In genomic region chr11:125214466-125215204, GRCh38 we compare ENCODE assay signal across 14 cellular contexts. TPM values are rescaled to one million over a fixed set of nuclear protein-coding genes. Genes with fewer than 3 reads are reported as not detected.
DNase-seq lines count a peak whose midpoint lies in the region; ATAC-seq, FAIRE-seq and TF ChIP-seq lines count a peak whose summit lies in the region.
"Had no signal": no experiment of that assay in that cellular context is flagged by ENCODE, and none has a peak within 500 bp of the region (broad histone marks: within the 10 kb centered on the region; RNA-seq: fewer than 3 reads in every experiment).

No MANE protein-coding gene starts in this region.

- WGBS in right cardiac atrium = 32% methylated on average over 11 of the region's 11 CpGs
- WGBS in urinary bladder = 25% methylated on average over 11 of the region's 11 CpGs

- H3F3A ChIP-seq in neural progenitor cell (ENCODE audit: low read depth) = peaks cover 39% of the 10 kb centered on the region

- H3K36me3 ChIP-seq in neural progenitor cell (no peaks in the 10 kb centered on the region), urinary bladder (ENCODE audit: insufficient read depth) (no peaks in the 10 kb centered on the region)

- H3K9ac ChIP-seq in neural progenitor cell = no peak overlapping the region

- intact Hi-C loops in right cardiac atrium (cut with DNase I) (loop anchor here in 1 of 4 donors (5.0 kb wide), 1 partner anchor 42 kb away; no protein-coding TSS in a partner anchor), natural killer cell (cut with micrococcal nuclease) (no loop called here)

- H3K9me3 Mint-ChIP-seq in activated T-cell treated with anti-CD3 and anti-CD28 coated beads, Interleukin-2, amount 50 U/mL, for 24 hours = no peaks in the 10 kb centered on the region
- H3K9me3 Mint-ChIP-seq in activated T-cell treated with anti-CD3 and anti-CD28 coated beads, Interleukin-2, amount 50 U/mL, for 4 hours = no peaks in the 10 kb centered on the region
- H3K9me3 Mint-ChIP-seq in neural progenitor cell = no peaks in the 10 kb centered on the region
- H3K9me3 Mint-ChIP-seq in natural killer cell = no peaks in the 10 kb centered on the region
- H3K9me3 Mint-ChIP-seq: activated CD4-positive, alpha-beta T cell treated with anti-CD3 and anti-CD28 coated beads, Interleukin-2, amount 10 ng/mL, durations not matched to agents 7 days and 5 days had no signal

- H3K4me3 ChIP-seq in right cardiac atrium (ENCODE audit: low read length) (no peak overlapping the region), neural progenitor cell (no peak overlapping the region), urinary bladder (ENCODE audit: low read depth, low read length) (no peak overlapping the region)

- H3K4me1 Mint-ChIP-seq in activated T-cell treated with anti-CD3 and anti-CD28 coated beads, Interleukin-2, amount 50 U/mL, for 24 hours (ENCODE audit: low read depth) = no peaks in the 10 kb centered on the region
- H3K4me1 Mint-ChIP-seq in activated T-cell treated with anti-CD3 and anti-CD28 coated beads, Interleukin-2, amount 50 U/mL, for 4 hours (ENCODE audit: low read depth) = no peaks in the 10 kb centered on the region
- peaks cover 57% of the 10 kb centered on the region for H3K4me1 Mint-ChIP-seq in neural progenitor cell
- H3K4me1 Mint-ChIP-seq in natural killer cell = no peaks in the 10 kb centered on the region
- H3K4me1 Mint-ChIP-seq: activated CD4-positive, alpha-beta T cell treated with anti-CD3 and anti-CD28 coated beads, Interleukin-2, amount 10 ng/mL, durations not matched to agents 7 days and 5 days had no signal

- H3K27ac Mint-ChIP-seq in activated T-cell treated with anti-CD3 and anti-CD28 coated beads, Interleukin-2, amount 50 U/mL, for 24 hours = peak overlapping the region; percentile 34
- peak overlapping the region; percentile 98 for H3K27ac Mint-ChIP-seq in neural progenitor cell
- H3K27ac Mint-ChIP-seq in natural killer cell = no peak overlapping the region
- H3K27ac Mint-ChIP-seq: activated CD4-positive, alpha-beta T cell treated with anti-CD3 and anti-CD28 coated beads, Interleukin-2, amount 10 ng/mL, durations not matched to agents 7 days and 5 days had no signal

- H4K20me1 ChIP-seq in neural progenitor cell (ENCODE audit: low read depth) = peaks cover 54% of the 10 kb centered on the region

- DNase-seq in activated T-cell treated with anti-CD3 and anti-CD28 coated beads, Interleukin-2, amount 50 U/mL, for 24 hours = no peak
- no peak for DNase-seq in activated T-cell treated with anti-CD3 and anti-CD28 coated beads, Interleukin-2, amount 50 U/mL, for 4 hours
- DNase-seq in right cardiac atrium = peak; percentile 45 to 85 (median 82)
- DNase-seq in neural progenitor cell (ENCODE audit: low spot score) = peak; percentile 47
- no peak for DNase-seq in urothelium cell line (ENCODE audit: low spot score)
- no peak for DNase-seq in activated CD4-positive, alpha-beta T cell treated with anti-CD3 and anti-CD28 coated beads for 48 hours
- no peak for DNase-seq in natural killer cell
- DNase-seq: 8988T; activated CD4-positive, alpha-beta T cell treated with anti-CD3 and anti-CD28 coated beads, Interleukin-2, amount 10 ng/mL, durations not matched to agents 7 days and 5 days; KG1; NCI-H1930; stimulated activated naive CD4-positive, alpha-beta T cell had no signal

- no peak for FAIRE-seq in urothelium cell line (lab: Jason Lieb, UNC)
- FAIRE-seq: H54 had no signal

- H3K36me3 Mint-ChIP-seq in activated T-cell treated with anti-CD3 and anti-CD28 coated beads, Interleukin-2, amount 50 U/mL, for 24 hours (ENCODE audit: low read depth) = no peaks in the 10 kb centered on the region
- H3K36me3 Mint-ChIP-seq in activated T-cell treated with anti-CD3 and anti-CD28 coated beads, Interleukin-2, amount 50 U/mL, for 4 hours (ENCODE audit: insufficient read depth) = no peaks in the 10 kb centered on the region
- H3K36me3 Mint-ChIP-seq in neural progenitor cell (peaks cover 5% of the 10 kb centered on the region), natural killer cell (no peaks in the 10 kb centered on the region)

- TF ChIP-seq CTCF in neural progenitor cell (IDR thresholded peaks at IDR 0.05) (no peak), natural killer cell (IDR thresholded peaks at IDR 0.05) (no peak)

- no peak overlapping the region for H3K4me3 Mint-ChIP-seq in activated T-cell treated with anti-CD3 and anti-CD28 coated beads, Interleukin-2, amount 50 U/mL, for 24 hours
- no peak overlapping the region for H3K4me3 Mint-ChIP-seq in activated T-cell treated with anti-CD3 and anti-CD28 coated beads, Interleukin-2, amount 50 U/mL, for 4 hours
- H3K4me3 Mint-ChIP-seq in neural progenitor cell (peak overlapping the region; percentile 59), natural killer cell (no peak overlapping the region)
- H3K4me3 Mint-ChIP-seq: activated CD4-positive, alpha-beta T cell treated with anti-CD3 and anti-CD28 coated beads, Interleukin-2, amount 10 ng/mL, durations not matched to agents 7 days and 5 days had no signal

- H2AFZ ChIP-seq in neural progenitor cell (replicated peaks) = no peak overlapping the region

- peak overlapping the region; percentile 46 for H3K27ac ChIP-seq in right cardiac atrium (ENCODE audit: low read length)
- H3K27ac ChIP-seq in neural progenitor cell = no peak overlapping the region
- peak overlapping the region; percentile 83 for H3K27ac ChIP-seq in urinary bladder (ENCODE audit: low read depth)

- H3K9me3 ChIP-seq in right cardiac atrium (ENCODE audit: control insufficient read depth, low read length) = no peaks in the 10 kb centered on the region
- no peaks in the 10 kb centered on the region for H3K9me3 ChIP-seq in neural progenitor cell (ENCODE audit: low read depth)

- H3K4me1 ChIP-seq in right cardiac atrium (ENCODE audit: control insufficient read depth, insufficient read depth, low read length) (peaks cover 13% of the 10 kb centered on the region), neural progenitor cell (peaks cover 76% of the 10 kb centered on the region), urinary bladder (ENCODE audit: insufficient read depth) (peaks cover 3% of the 10 kb centered on the region)

- H3K27me3 ChIP-seq in right cardiac atrium (ENCODE audit: control insufficient read depth, insufficient read depth) (no peaks in the 10 kb centered on the region), neural progenitor cell (no peaks in the 10 kb centered on the region)

- peak overlapping the region; percentile 63 for H3K4me2 ChIP-seq in neural progenitor cell

- no peak for ATAC-seq in activated T-cell treated with anti-CD3 and anti-CD28 coated beads, Interleukin-2, amount 50 U/mL, for 4 hours
- ATAC-seq in right cardiac atrium (peak; percentile 83 to 91), natural killer cell (no peak)

- peaks cover 38% of the 10 kb centered on the region for H3K27me3 Mint-ChIP-seq in activated T-cell treated with anti-CD3 and anti-CD28 coated beads, Interleukin-2, amount 50 U/mL, for 24 hours
- peaks cover 45% of the 10 kb centered on the region for H3K27me3 Mint-ChIP-seq in activated T-cell treated with anti-CD3 and anti-CD28 coated beads, Interleukin-2, amount 50 U/mL, for 4 hours (ENCODE audit: low read depth)
- H3K27me3 Mint-ChIP-seq in neural progenitor cell (ENCODE audit: insufficient read depth, low read depth) (peaks cover 2% of the 10 kb centered on the region), natural killer cell (ENCODE audit: low read depth in 2 of 2) (peaks cover 10 to 12% of the 10 kb centered on the region in 2 donors)

- peaks cover 8% of the 10 kb centered on the region for H3K79me2 ChIP-seq in neural progenitor cell (ENCODE audit: low read depth)

RNA-seq across cellular contexts. Expression of gene PKNOX2, which starts 50.1 kb away (rescaled TPM):
- under 1 TPM in 1 of 3 donors, not detected in 2; 0.38 TPM for total RNA-seq in activated T-cell treated with anti-CD3 and anti-CD28 coated beads, Interleukin-2, amount 50 U/mL, for 4 hours
- 10 to 100 TPM; 12.5 to 20.2 (median 18.8) TPM for total RNA-seq in right cardiac atrium
- polyA plus RNA-seq in right cardiac atrium = 8.1 TPM
- 4.3 and 7.2 TPM in 2 replicates for total RNA-seq in neural progenitor cell (ENCODE audit: low replicate concordance)
- total RNA-seq in urinary bladder = 6.5 TPM
- 4.7 TPM for polyA plus RNA-seq in urinary bladder
- not detected for total RNA-seq in natural killer cell
- total RNA-seq: activated CD4-positive, alpha-beta T cell treated with anti-CD3 and anti-CD28 coated beads, Interleukin-2, amount 10 ng/mL, durations not matched to agents 7 days and 5 days had no signal

Comparison
In these comparisons a context has a peak if more than half of its experiments do, and no peak if none do; other contexts are left out.
1. DNase-seq: peak in right cardiac atrium (3 of 3) and neural progenitor cell (single experiment); none in activated T-cell treated with anti-CD3 and anti-CD28 coated beads, Interleukin-2, amount 50 U/mL, for 24 hours (single experiment), activated T-cell treated with anti-CD3 and anti-CD28 coated beads, Interleukin-2, amount 50 U/mL, for 4 hours (single experiment), urothelium cell line (single experiment), activated CD4-positive, alpha-beta T cell treated with anti-CD3 and anti-CD28 coated beads for 48 hours (single experiment) and natural killer cell (single experiment).
2. H3K27ac Mint-ChIP-seq: peak in activated T-cell treated with anti-CD3 and anti-CD28 coated beads, Interleukin-2, amount 50 U/mL, for 24 hours (single experiment) and neural progenitor cell (single experiment); none in natural killer cell (0 of 2).
3. ATAC-seq: peak in right cardiac atrium (2 of 2); none in activated T-cell treated with anti-CD3 and anti-CD28 coated beads, Interleukin-2, amount 50 U/mL, for 4 hours (0 of 2) and natural killer cell (0 of 3).